23 cellular contexts compared by ENCODE assay signal in genomic region chr10:64093946-64094560, GRCh38.
"Had no signal": no experiment of that assay in that cellular context is flagged by ENCODE, and none has a peak within 500 bp of the region (broad histone marks: within the 10 kb centered on the region; RNA-seq: fewer than 3 reads in every experiment).

No MANE protein-coding gene starts in this region.

- H3K4me3 ChIP-seq: dorsolateral prefrontal cortex, gastrocnemius medialis, left ventricle myocardium inferior, lower lobe of right lung, psoas muscle, skin epidermis, stomach had no signal

- H3K9me3 Mint-ChIP-seq: memory B cell; mesothelial cell of epicardium; natural killer cell; neural crest cell; stimulated activated naive B cell treated with anti-CD40 and anti-IgM and Interleukin-4, amounts not matched to agents 10 μg/mL and 1 μg/mL and 100 μg/mL, for 72 hours had no signal

- H3K4me1 Mint-ChIP-seq: immature natural killer cell; memory B cell; natural killer cell; neural crest cell; stimulated activated naive B cell treated with anti-CD40 and anti-IgM and Interleukin-4, amounts not matched to agents 10 μg/mL and 1 μg/mL and 100 μg/mL, for 72 hours had no signal

- DNase-seq: cortex of kidney; dorsolateral prefrontal cortex; effector CD8-positive, alpha-beta T cell; gastrocnemius medialis; glutamatergic neuron; immature natural killer cell; left cardiac atrium; left ventricle myocardium inferior; lower lobe of right lung; natural killer cell; psoas muscle; stimulated activated CD4-positive, alpha-beta T cell treated with anti-CD3 and anti-CD28 coated beads, Interleukin-2, amount 100 ng/mL, for 24 hours; stimulated activated CD4-positive, alpha-beta T cell treated with anti-CD3 and anti-CD28 coated beads, Interleukin-4, amount 100 ng/mL, for 4 hours; stimulated activated naive B cell treated with anti-CD40 and anti-IgM and Interleukin-4, amounts not matched to agents 10 μg/mL and 1 μg/mL and 100 μg/mL, for 72 hours; stomach; trophoblast cell had no signal

- H3K27ac Mint-ChIP-seq: immature natural killer cell; memory B cell; mesothelial cell of epicardium; natural killer cell; stimulated activated naive B cell treated with anti-CD40 and anti-IgM and Interleukin-4, amounts not matched to agents 10 μg/mL and 1 μg/mL and 100 μg/mL, for 72 hours had no signal

- H3K27ac ChIP-seq: dorsolateral prefrontal cortex, gastrocnemius medialis, left ventricle myocardium inferior, lower lobe of right lung, parathyroid adenoma, psoas muscle, skin epidermis, stomach had no signal

- FAIRE-seq: keratinocyte had no signal

- H3K9ac ChIP-seq: parathyroid adenoma had no signal

- H3K36me3 ChIP-seq: gastrocnemius medialis, left ventricle myocardium inferior, lower lobe of right lung, stomach had no signal

- H3K4me3 Mint-ChIP-seq: immature natural killer cell; memory B cell; mesothelial cell of epicardium; natural killer cell; neural crest cell; stimulated activated naive B cell treated with anti-CD40 and anti-IgM and Interleukin-4, amounts not matched to agents 10 μg/mL and 1 μg/mL and 100 μg/mL, for 72 hours had no signal

- H3K9me3 ChIP-seq: gastrocnemius medialis, left ventricle myocardium inferior, lower lobe of right lung, psoas muscle, stomach had no signal

- H3K79me2 ChIP-seq: parathyroid adenoma had no signal

- H3K36me3 Mint-ChIP-seq: immature natural killer cell; memory B cell; mesothelial cell of epicardium; natural killer cell; stimulated activated naive B cell treated with anti-CD40 and anti-IgM and Interleukin-4, amounts not matched to agents 10 μg/mL and 1 μg/mL and 100 μg/mL, for 72 hours had no signal

- ATAC-seq: gastrocnemius medialis; left cardiac atrium; lower lobe of right lung; natural killer cell; psoas muscle; sciatic nerve; stimulated activated naive B cell treated with anti-CD40 and anti-IgM and Interleukin-4, amounts not matched to agents 10 μg/mL and 1 μg/mL and 100 μg/mL, for 72 hours had no signal

- H2AFZ ChIP-seq: parathyroid adenoma had no signal

- H3K27me3 ChIP-seq: dorsolateral prefrontal cortex, gastrocnemius medialis, stomach had no signal

- H3K4me1 ChIP-seq: gastrocnemius medialis, left ventricle myocardium inferior, lower lobe of right lung, parathyroid adenoma, psoas muscle, stomach had no signal
